ENCODE assay signal across 1 cellular context in the genomic region with DNA sequence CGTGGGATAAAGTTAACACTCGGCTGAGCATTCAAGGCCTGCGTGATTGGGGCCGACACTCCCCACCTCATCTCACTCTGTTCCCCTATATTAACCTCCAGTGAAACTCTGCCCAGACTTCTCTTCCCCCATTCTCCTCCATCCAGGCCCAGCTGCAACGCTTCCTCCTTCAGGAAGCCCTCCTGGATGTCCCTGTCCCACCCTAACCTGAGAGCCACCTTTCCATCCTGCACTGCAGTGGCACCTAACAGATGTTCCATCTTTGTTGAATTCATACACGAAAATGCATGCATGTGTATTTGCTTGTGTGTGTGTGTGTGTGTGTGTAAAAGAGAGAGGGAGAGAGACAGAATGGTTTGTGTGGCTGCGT.
TF ChIP-seq lines count a peak whose summit lies in the region.

No MANE protein-coding gene starts in this region.

TF ChIP-seq in HEK293, 187 proteins besides CTCF, POLR2A, EP300 and RAD21:
- TF ChIP-seq, protein P1, sequence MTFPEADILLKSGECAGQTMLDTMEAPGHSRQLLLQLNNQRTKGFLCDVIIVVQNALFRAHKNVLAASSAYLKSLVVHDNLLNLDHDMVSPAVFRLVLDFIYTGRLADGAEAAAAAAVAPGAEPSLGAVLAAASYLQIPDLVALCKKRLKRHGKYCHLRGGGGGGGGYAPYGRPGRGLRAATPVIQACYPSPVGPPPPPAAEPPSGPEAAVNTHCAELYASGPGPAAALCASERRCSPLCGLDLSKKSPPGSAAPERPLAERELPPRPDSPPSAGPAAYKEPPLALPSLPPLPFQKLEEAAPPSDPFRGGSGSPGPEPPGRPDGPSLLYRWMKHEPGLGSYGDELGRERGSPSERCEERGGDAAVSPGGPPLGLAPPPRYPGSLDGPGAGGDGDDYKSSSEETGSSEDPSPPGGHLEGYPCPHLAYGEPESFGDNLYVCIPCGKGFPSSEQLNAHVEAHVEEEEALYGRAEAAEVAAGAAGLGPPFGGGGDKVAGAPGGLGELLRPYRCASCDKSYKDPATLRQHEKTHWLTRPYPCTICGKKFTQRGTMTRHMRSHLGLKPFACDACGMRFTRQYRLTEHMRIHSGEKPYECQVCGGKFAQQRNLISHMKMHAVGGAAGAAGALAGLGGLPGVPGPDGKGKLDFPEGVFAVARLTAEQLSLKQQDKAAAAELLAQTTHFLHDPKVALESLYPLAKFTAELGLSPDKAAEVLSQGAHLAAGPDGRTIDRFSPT (tag by site-specific recombination; IDR thresholded peaks at IDR 0.05), result no peak
- 0 out of 2 replicates have a peak, but pooled peaks have one; percentile 56 for TF ChIP-seq GLI4 (tag by site-specific recombination; IDR thresholded peaks at IDR 0.05)
- TF ChIP-seq ZNF791 (tag by site-specific recombination; IDR thresholded peaks at IDR 0.05), result no peak
- TF ChIP-seq ZFP3 (tag by site-specific recombination; IDR thresholded peaks at IDR 0.05; ENCODE audit: low read depth), result no peak
- TF ChIP-seq, protein P2, sequence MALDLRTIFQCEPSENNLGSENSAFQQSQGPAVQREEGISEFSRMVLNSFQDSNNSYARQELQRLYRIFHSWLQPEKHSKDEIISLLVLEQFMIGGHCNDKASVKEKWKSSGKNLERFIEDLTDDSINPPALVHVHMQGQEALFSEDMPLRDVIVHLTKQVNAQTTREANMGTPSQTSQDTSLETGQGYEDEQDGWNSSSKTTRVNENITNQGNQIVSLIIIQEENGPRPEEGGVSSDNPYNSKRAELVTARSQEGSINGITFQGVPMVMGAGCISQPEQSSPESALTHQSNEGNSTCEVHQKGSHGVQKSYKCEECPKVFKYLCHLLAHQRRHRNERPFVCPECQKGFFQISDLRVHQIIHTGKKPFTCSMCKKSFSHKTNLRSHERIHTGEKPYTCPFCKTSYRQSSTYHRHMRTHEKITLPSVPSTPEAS (tag by site-specific recombination; IDR thresholded peaks at IDR 0.05), result peak; percentile 55; the same call in 1 of the 2 replicates
